Comparison of ENCODE assay signal across 16 cellular contexts in the genomic region with DNA sequence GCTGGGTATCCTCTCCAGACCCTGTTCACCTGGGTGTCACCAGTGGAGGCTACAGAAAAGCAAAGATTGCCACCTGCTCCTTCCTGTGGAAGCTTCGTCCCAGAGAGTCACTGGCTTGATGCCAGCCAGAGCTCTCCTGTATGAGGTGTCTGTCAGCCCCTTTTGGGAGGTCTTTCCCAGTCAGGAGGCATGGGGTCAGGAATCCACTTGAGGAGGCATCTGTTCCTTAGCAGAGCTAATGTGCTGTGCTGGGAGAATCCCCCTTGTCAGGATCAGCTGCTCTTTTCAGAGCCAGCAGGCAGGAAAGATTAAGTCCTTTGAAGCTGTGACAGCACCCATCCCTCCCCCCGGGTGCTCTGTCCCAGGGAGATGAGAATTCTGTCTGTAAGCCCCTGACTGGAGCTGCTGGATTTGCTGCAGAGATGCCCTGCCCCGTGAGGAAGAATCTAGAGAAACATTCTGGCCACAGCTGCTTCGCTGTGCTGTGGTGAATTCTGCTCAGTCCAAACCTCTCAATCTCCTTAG.
"Had no signal": no experiment of that assay in that cellular context is flagged by ENCODE, and none has a peak within 500 bp of the region (broad histone marks: within the 10 kb centered on the region; RNA-seq: fewer than 3 reads in every experiment).

No MANE protein-coding gene starts in this region.

- H2AFZ ChIP-seq: hepatocyte, parathyroid adenoma had no signal

- H3K9me3 ChIP-seq: neutrophil had no signal

- H3K4me1 ChIP-seq: adrenal gland, esophagus muscularis mucosa, left lung had no signal

- H3K4me3 ChIP-seq: adrenal gland, esophagus muscularis mucosa, hepatocyte, left lung had no signal

- H3K4me3 Mint-ChIP-seq: activated CD4-positive, alpha-beta memory T cell treated with anti-CD3 and anti-CD28 coated beads, Interleukin-2, amount 10 ng/mL, durations not matched to agents 7 days and 5 days; activated naive CD4-positive, alpha-beta T cell treated with anti-CD3 and anti-CD28 coated beads, Interleukin-2, amount 50 U/mL, for 24 hours; activated T-cell treated with anti-CD3 and anti-CD28 coated beads, Interleukin-2, amount 50 U/mL, for 24 hours; naive thymus-derived CD8-positive, alpha-beta T cell; WTC11 had no signal

- H3K9ac ChIP-seq: parathyroid adenoma had no signal

- H3K4me1 Mint-ChIP-seq: activated CD4-positive, alpha-beta memory T cell treated with anti-CD3 and anti-CD28 coated beads, Interleukin-2, amount 10 ng/mL, durations not matched to agents 7 days and 5 days; activated naive CD4-positive, alpha-beta T cell treated with anti-CD3 and anti-CD28 coated beads, Interleukin-2, amount 50 U/mL, for 24 hours; naive thymus-derived CD8-positive, alpha-beta T cell had no signal

- H3K4me2 ChIP-seq: hepatocyte had no signal

- H3K36me3 Mint-ChIP-seq: activated naive CD4-positive, alpha-beta T cell treated with anti-CD3 and anti-CD28 coated beads, Interleukin-2, amount 50 U/mL, for 24 hours; type B pancreatic cell had no signal

- ATAC-seq: left lung; naive thymus-derived CD8-positive, alpha-beta T cell; stimulated activated naive CD8-positive, alpha-beta T cell treated with anti-CD3 and anti-CD28 coated beads, Interleukin-15, Interleukin-2, amounts not matched to agents 100 U/mL and 50 U/mL, for 24 hours; WTC11 had no signal

- H3K27ac Mint-ChIP-seq: activated CD4-positive, alpha-beta memory T cell treated with anti-CD3 and anti-CD28 coated beads, Interleukin-2, amount 10 ng/mL, durations not matched to agents 7 days and 5 days; activated naive CD4-positive, alpha-beta T cell treated with anti-CD3 and anti-CD28 coated beads, Interleukin-2, amount 50 U/mL, for 24 hours; activated T-cell treated with anti-CD3 and anti-CD28 coated beads, Interleukin-2, amount 50 U/mL, for 24 hours; naive thymus-derived CD8-positive, alpha-beta T cell; type B pancreatic cell; WTC11 had no signal

- H3K36me3 ChIP-seq: adrenal gland, esophagus muscularis mucosa, left lung, neutrophil had no signal

- H3K27ac ChIP-seq: adrenal gland, esophagus muscularis mucosa, hepatocyte, left lung, neutrophil, parathyroid adenoma had no signal

- DNase-seq: activated CD4-positive, alpha-beta memory T cell treated with anti-CD3 and anti-CD28 coated beads, Interleukin-2, amount 10 ng/mL, durations not matched to agents 7 days and 5 days; activated CD4-positive, alpha-beta T cell treated with anti-CD3 and anti-CD28 coated beads for 4 hours; activated effector memory CD4-positive, alpha-beta T cell treated with Interleukin-2 at 50 U/mL for 16 hours; activated T-cell treated with anti-CD3 and anti-CD28 coated beads, Interleukin-2, amount 50 U/mL, for 24 hours; adrenal gland; caudate nucleus; left lung; naive thymus-derived CD8-positive, alpha-beta T cell; stimulated activated naive CD8-positive, alpha-beta T cell treated with anti-CD3 and anti-CD28 coated beads, Interleukin-15, Interleukin-2, amounts not matched to agents 100 U/mL and 50 U/mL, for 24 hours had no signal

- H3K27me3 Mint-ChIP-seq: activated CD4-positive, alpha-beta memory T cell treated with anti-CD3 and anti-CD28 coated beads, Interleukin-2, amount 10 ng/mL, durations not matched to agents 7 days and 5 days; activated naive CD4-positive, alpha-beta T cell treated with anti-CD3 and anti-CD28 coated beads, Interleukin-2, amount 50 U/mL, for 24 hours; activated T-cell treated with anti-CD3 and anti-CD28 coated beads, Interleukin-2, amount 50 U/mL, for 24 hours; type B pancreatic cell had no signal

- H3K79me2 ChIP-seq: parathyroid adenoma had no signal

- H3K27me3 ChIP-seq: adrenal gland, hepatocyte, left lung, neutrophil had no signal
